31 cellular contexts compared by ENCODE assay signal in genomic region chr2:80199504-80199903, GRCh38.
"Had no signal": no experiment of that assay in that cellular context is flagged by ENCODE, and none has a peak within 500 bp of the region (broad histone marks: within the 10 kb centered on the region; RNA-seq: fewer than 3 reads in every experiment).

No MANE protein-coding gene starts in this region.

- DNase-seq: activated B cell treated with CpG ODN at 0.5 μM for 24 hours; activated CD4-positive, alpha-beta memory T cell treated with anti-CD3 and anti-CD28 coated beads for 36 hours; activated CD4-positive, alpha-beta T cell treated with anti-CD3 and anti-CD28 coated beads for 1 hour; activated CD4-positive, alpha-beta T cell treated with anti-CD3 and anti-CD28 coated beads, Interleukin-2, amount 10 ng/mL, durations not matched to agents 24 days and 14 days; activated CD8-positive, alpha-beta memory T cell treated with anti-CD3 and anti-CD28 coated beads for 24 hours; activated effector memory CD4-positive, alpha-beta T cell treated with anti-CD3 and anti-CD28 coated beads, Interleukin-2, amount 50 U/mL, for 16 hours; activated naive CD4-positive, alpha-beta T cell treated with Interleukin-2 at 50 U/mL for 16 hours; activated naive CD8-positive, alpha-beta T cell treated with anti-CD3 and anti-CD28 coated beads, Interleukin-2, amount 50 U/mL, for 24 hours; activated T-cell treated with anti-CD3 and anti-CD28 coated beads, Interleukin-2, amount 50 U/mL, for 4 hours; amniotic stem cell; body of pancreas; MG63; MV-4-11; NCI-H1092 treated with DMSO at 0.1 percent for 48 hours; NCI-H1417 treated with DMSO at 0.1 percent for 48 hours; NCI-H1694; NCI-H2029; NCI-H2107; NCI-H2171 treated with DMSO at 0.1 percent for 48 hours; NCI-H345; NCI-H510A; NCI-H526 treated with DMSO at 0.1 percent for 48 hours; NCI-H82; T-cell; T-helper 2 cell; T1000 had no signal

- FAIRE-seq: bronchial epithelial cell, TTC549 had no signal

- H3K4me3 Mint-ChIP-seq: activated B cell treated with CpG ODN at 0.5 μM for 24 hours; activated CD4-positive, alpha-beta memory T cell treated with anti-CD3 and anti-CD28 coated beads for 36 hours; activated CD4-positive, alpha-beta T cell treated with anti-CD3 and anti-CD28 coated beads, Interleukin-2, amount 10 ng/mL, durations not matched to agents 24 days and 14 days; activated naive CD8-positive, alpha-beta T cell treated with anti-CD3 and anti-CD28 coated beads, Interleukin-2, amount 50 U/mL, for 24 hours; activated T-cell treated with anti-CD3 and anti-CD28 coated beads, Interleukin-2, amount 50 U/mL, for 4 hours; T-cell had no signal

- H3K4me1 ChIP-seq: ascending aorta, body of pancreas had no signal

- H3K36me3 ChIP-seq: ascending aorta, MG63 had no signal

- H3K27ac ChIP-seq: ascending aorta, body of pancreas, SK-N-MC had no signal

- H3K27me3 ChIP-seq: ascending aorta, body of pancreas, MG63 had no signal

- H3K36me3 Mint-ChIP-seq: activated CD4-positive, alpha-beta memory T cell treated with anti-CD3 and anti-CD28 coated beads for 36 hours; T-cell had no signal

- H3K27ac Mint-ChIP-seq: activated B cell treated with CpG ODN at 0.5 μM for 24 hours; activated CD4-positive, alpha-beta memory T cell treated with anti-CD3 and anti-CD28 coated beads for 36 hours; activated CD4-positive, alpha-beta T cell treated with anti-CD3 and anti-CD28 coated beads, Interleukin-2, amount 10 ng/mL, durations not matched to agents 24 days and 14 days; activated naive CD4-positive, alpha-beta T cell treated with anti-CD3 and anti-CD28 coated beads, Interleukin-2, amount 50 U/mL, for 72 hours; activated naive CD8-positive, alpha-beta T cell treated with anti-CD3 and anti-CD28 coated beads, Interleukin-2, amount 50 U/mL, for 24 hours; T-cell had no signal

- ATAC-seq: activated naive CD4-positive, alpha-beta T cell treated with anti-CD3 and anti-CD28 coated beads, Interleukin-2, amount 50 U/mL, for 72 hours; activated naive CD8-positive, alpha-beta T cell treated with anti-CD3 and anti-CD28 coated beads, Interleukin-2, amount 50 U/mL, for 24 hours; activated T-cell treated with anti-CD3 and anti-CD28 coated beads, Interleukin-2, amount 50 U/mL, for 4 hours; body of pancreas; T-cell had no signal

- H3K4me1 Mint-ChIP-seq: activated B cell treated with CpG ODN at 0.5 μM for 24 hours; activated CD4-positive, alpha-beta T cell treated with anti-CD3 and anti-CD28 coated beads, Interleukin-2, amount 10 ng/mL, durations not matched to agents 24 days and 14 days; activated naive CD8-positive, alpha-beta T cell treated with anti-CD3 and anti-CD28 coated beads, Interleukin-2, amount 50 U/mL, for 24 hours; T-cell had no signal

- H3K9me3 ChIP-seq: ascending aorta, MG63 had no signal

- H3K27me3 Mint-ChIP-seq: activated B cell treated with CpG ODN at 0.5 μM for 24 hours; activated CD4-positive, alpha-beta memory T cell treated with anti-CD3 and anti-CD28 coated beads for 36 hours; activated CD4-positive, alpha-beta T cell treated with anti-CD3 and anti-CD28 coated beads, Interleukin-2, amount 10 ng/mL, durations not matched to agents 24 days and 14 days; T-cell had no signal

- H3K4me3 ChIP-seq: ascending aorta, body of pancreas, MG63, SK-N-MC had no signal
